In the genomic region with DNA sequence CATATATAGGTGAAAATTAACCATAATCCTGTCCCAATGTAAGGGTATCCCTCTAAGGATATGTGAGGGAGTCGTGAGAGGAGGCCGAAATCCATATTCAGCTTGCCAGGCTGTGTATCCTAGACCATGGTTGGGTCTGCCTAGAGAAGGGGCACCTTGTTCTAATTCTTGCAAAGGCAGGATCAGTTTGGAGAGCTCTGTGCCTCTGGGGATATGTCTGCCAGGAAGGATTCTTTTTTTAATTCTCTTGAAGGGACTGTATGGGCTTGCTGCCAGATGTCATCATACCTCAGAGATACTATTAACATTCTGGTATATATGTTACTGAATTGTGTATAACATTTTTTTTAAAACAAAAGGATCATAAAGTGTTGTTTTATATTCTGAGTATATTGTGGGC, we compare ENCODE assay signal across 8 cellular contexts. TPM values are rescaled to one million over a fixed set of nuclear protein-coding genes. Genes with fewer than 3 reads are reported as not detected.
DNase-seq lines count a peak whose midpoint lies in the region; ATAC-seq and TF ChIP-seq lines count a peak whose summit lies in the region.

No MANE protein-coding gene starts in this region.

- TF ChIP-seq POLR2A in heart left ventricle (IDR thresholded peaks at IDR 0.05) = no peak

- H3K4me2 ChIP-seq in fibroblast of lung (ENCODE audit: extremely low read depth, insufficient read depth, low read length) = peak overlapping the region; percentile 90

- H4K20me1 ChIP-seq in fibroblast of lung (ENCODE audit: control insufficient read depth, extremely low read depth, insufficient read depth, low read length) = no peaks in the 10 kb centered on the region

- ATAC-seq in heart left ventricle = no peak

- peak overlapping the region in 8 of 12 donors; percentile 3 to 99 (median 94) for H3K4me3 ChIP-seq in heart left ventricle
- H3K4me3 ChIP-seq in fibroblast of lung (replicated peaks in 1 of 4; ENCODE audit: control extremely low read depth in 1 of 4, insufficient read depth in 1 of 4, low read depth in 3 of 4, low read length in 4 of 4) = peak overlapping the region; percentile 69 to 92 (median 80)
- H3K4me3 ChIP-seq in thymus (ENCODE audit: low read length) = peak overlapping the region; percentile 26

- H3K79me2 ChIP-seq in fibroblast of lung (ENCODE audit: control insufficient read depth, insufficient read depth, low read length) = peaks cover 64% of the 10 kb centered on the region

- intact Hi-C loops in heart left ventricle (cut with DNase I) (loop anchor here in 4 of 10 donors (5.0 to 10.0 kb wide), 3 partner anchors 82 to 304 kb away; a partner anchor contains a TSS), cardiac septum (cut with DNase I) (loop anchor here (10.0 kb wide), 2 partner anchors 304 to 394 kb away; a partner anchor contains a TSS), head of caudate nucleus (cut with DNase I) (no loop called here)

- TF ChIP-seq CTCF in heart left ventricle (IDR thresholded peaks at IDR 0.05) (no peak), fibroblast of lung (conservative IDR thresholded peaks at IDR 0.05 in 1 of 2, IDR thresholded peaks at IDR 0.05 in 1 of 2; ENCODE audit: low read depth in 1 of 2, low read length in 2 of 2) (no peak)

- 78 to 94% (median 88%) methylated on average over 2 of the region's 2 CpGs for WGBS in heart left ventricle, 4 donors
- WGBS in thymus = 96% methylated on average over 2 of the region's 2 CpGs

- H3K36me3 ChIP-seq in heart left ventricle (peaks cover 0 to 5% (median 0%) of the 10 kb centered on the region in 9 donors), fibroblast of lung (ENCODE audit: control insufficient read depth, insufficient read depth, low read length) (no peaks in the 10 kb centered on the region), thymus (ENCODE audit: control insufficient read depth, insufficient read depth) (no peaks in the 10 kb centered on the region)

- H3K9me3 ChIP-seq in heart left ventricle (no peaks in the 10 kb centered on the region), fibroblast of lung (ENCODE audit: control insufficient read depth, insufficient read depth, low read depth, low read length) (no peaks in the 10 kb centered on the region), thymus (ENCODE audit: control insufficient read depth) (no peaks in the 10 kb centered on the region)

- H3K4me1 ChIP-seq in heart left ventricle (peaks cover 6 to 51% (median 19%) of the 10 kb centered on the region in 12 donors), fibroblast of lung (ENCODE audit: control insufficient read depth, extremely low read depth, insufficient read depth, low read length) (peaks cover 4% of the 10 kb centered on the region), thymus (ENCODE audit: control insufficient read depth, insufficient read depth, low read length) (no peaks in the 10 kb centered on the region)

- H3K9ac ChIP-seq in fibroblast of lung (ENCODE audit: insufficient read depth, low read length) = no peak overlapping the region

- no peak overlapping the region for H2AFZ ChIP-seq in fibroblast of lung (ENCODE audit: low read length)

- H3K27me3 ChIP-seq in heart left ventricle (no peaks in the 10 kb centered on the region), fibroblast of lung (ENCODE audit: control insufficient read depth, insufficient read depth, low read length) (no peaks in the 10 kb centered on the region), thymus (ENCODE audit: control insufficient read depth, insufficient read depth) (no peaks in the 10 kb centered on the region)

- no peak for DNase-seq in heart left ventricle
- no peak for DNase-seq in cardiac septum (ENCODE audit: low spot score)
- peak; percentile 20 for DNase-seq in SW480 (ENCODE audit: low spot score)
- DNase-seq in fibroblast of lung (ENCODE audit: low read depth in 2 of 2) = peak; percentile 26 to 53
- DNase-seq in head of caudate nucleus = no peak
- DNase-seq in pons (ENCODE audit: low spot score) = no peak
- DNase-seq in kidney glomerular epithelial cell (lab: John Stamatoyannopoulos, UW) = no peak

- H3K27ac ChIP-seq in heart left ventricle (peak overlapping the region in 2 of 12 donors; percentile 94 to 96), fibroblast of lung (ENCODE audit: insufficient read depth, low read length) (no peak overlapping the region), thymus (ENCODE audit: low read depth) (no peak overlapping the region)

RNA-seq across cellular contexts. Expression of a gene that starts 2.4 kb away (rescaled TPM):
- total RNA-seq in heart left ventricle (10 to 100 TPM; 19.1 to 78.6 (median 46.1) TPM), cardiac septum (60.3 TPM), fibroblast of lung (24.7 and 55.8 TPM in 2 replicates)
- polyA plus RNA-seq in heart left ventricle (10 to 100 TPM; 30.6 to 90.0 TPM), fibroblast of lung (243 and 257 TPM in 2 replicates), thymus (99.0 TPM)
- 142 and 165 TPM in 2 replicates for polyA plus RNA-seq in fibroblast of lung (2012)
- polyA minus RNA-seq in fibroblast of lung (ENCODE audit: low replicate concordance) = 36.0 and 44.8 TPM in 2 replicates

Comparison
In these comparisons a context has a peak if more than half of its experiments do, and no peak if none do; other contexts are left out.
1. DNase-seq: peak in SW480 (single experiment) and fibroblast of lung (2 of 2); none in heart left ventricle (0 of 5), cardiac septum (single experiment), head of caudate nucleus (0 of 42), pons (single experiment) and kidney glomerular epithelial cell (single experiment).
2. H3K4me3 ChIP-seq: peak in every context shown above with its lines; median percentile 94 in heart left ventricle; 80 in fibroblast of lung; 26 in thymus.